Comparison of ENCODE assay signal across 14 cellular contexts in genomic region chr9:97567182-97567893, GRCh38.
DNase-seq lines count a peak whose midpoint lies in the region; ATAC-seq and TF ChIP-seq lines count a peak whose summit lies in the region.
"Had no signal": no experiment of that assay in that cellular context is flagged by ENCODE, and none has a peak within 500 bp of the region (broad histone marks: within the 10 kb centered on the region; RNA-seq: fewer than 3 reads in every experiment).

No MANE protein-coding gene starts in this region.

- H3K4me3 ChIP-seq in left ventricle myocardium inferior (no peak overlapping the region), coronary artery (no peak overlapping the region), uterus (no peak overlapping the region), left lung (no peak overlapping the region)
- H3K4me3 ChIP-seq: PC-9 had no signal

- ATAC-seq in GM18502 (IDR thresholded peaks at IDR 0.05; ENCODE audit: poor library complexity, unreplicated experiment) (no peak), left lung (no peak)

- TF ChIP-seq CTCF in left ventricle myocardium inferior (IDR thresholded peaks at IDR 0.05; ENCODE audit: borderline replicate concordance) (no peak), coronary artery (IDR thresholded peaks at IDR 0.05) (no peak), uterus (IDR thresholded peaks at IDR 0.05) (no peak), left lung (IDR thresholded peaks at IDR 0.05) (no peak)

- H3K27me3 ChIP-seq in left ventricle myocardium inferior (ENCODE audit: low read depth) = no peaks in the 10 kb centered on the region
- no peaks in the 10 kb centered on the region for H3K27me3 ChIP-seq in uterus
- no peaks in the 10 kb centered on the region for H3K27me3 ChIP-seq in left lung

- H3K4me1 ChIP-seq in left ventricle myocardium inferior (peaks cover 56% of the 10 kb centered on the region), uterus (peaks cover 8 to 18% of the 10 kb centered on the region in 2 donors), left lung (peaks cover 0 to 3% of the 10 kb centered on the region in 2 donors)

- no peak for TF ChIP-seq POLR2A in uterus (IDR thresholded peaks at IDR 0.05)

- H3K36me3 ChIP-seq in left ventricle myocardium inferior (peaks cover 32% of the 10 kb centered on the region), uterus (no peaks in the 10 kb centered on the region), left lung (no peaks in the 10 kb centered on the region)

- DNase-seq in cardiac septum (ENCODE audit: low spot score) = peak; percentile 63
- no peak for DNase-seq in left ventricle myocardium inferior
- DNase-seq in coronary artery (ENCODE audit: low spot score) = peak; percentile 64
- DNase-seq in posterior vena cava (ENCODE audit: low spot score) = peak; percentile 59
- peak in 1 of 2 donors; percentile 20 for DNase-seq in uterus
- no peak for DNase-seq in NCI-H524 treated with DMSO at 0.1 percent for 48 hours (lab: John Stamatoyannopoulos, UW)
- no peak for DNase-seq in left lung
- DNase-seq: NCI-H1092 treated with DMSO at 0.1 percent for 48 hours, NCI-H1694, NCI-H2107, NCI-H226, NCI-H526 treated with DMSO at 0.1 percent for 48 hours, PC-9 had no signal

- H3K9me3 ChIP-seq in left ventricle myocardium inferior (replicated peaks) (no peaks in the 10 kb centered on the region), uterus (no peaks in the 10 kb centered on the region), left lung (no peaks in the 10 kb centered on the region)

- H3K27ac ChIP-seq in left ventricle myocardium inferior (replicated peaks) (no peak overlapping the region), coronary artery (no peak overlapping the region), uterus (peak overlapping the region; percentile 1 to 57), left lung (no peak overlapping the region)
- H3K27ac ChIP-seq: PC-9 had no signal

- intact Hi-C loops in cardiac septum (cut with DNase I) = no loop called here
- intact Hi-C loops in left ventricle myocardium inferior (cut with micrococcal nuclease) = no loop called here
- intact Hi-C loops in posterior vena cava (cut with DNase I) = loop anchor here in 1 of 2 donors (10.0 kb wide), 1 partner anchor 63 kb away; the partner anchor contains the start of gene TMOD1
- intact Hi-C loops in uterus (cut with DNase I; ENCODE audit: low total_unique reads) = no loop called here
- intact Hi-C loops in left lung (cut with DNase I) = no loop called here

Comparison
In these comparisons a context has a peak if more than half of its experiments do, and no peak if none do; other contexts are left out.
1. DNase-seq: peak in cardiac septum (single experiment), coronary artery (single experiment) and posterior vena cava (single experiment); none in left ventricle myocardium inferior (single experiment), NCI-H524 treated with DMSO at 0.1 percent for 48 hours (single experiment) and left lung (0 of 2).
2. H3K27ac ChIP-seq: peak in uterus (2 of 2); none in left ventricle myocardium inferior (single experiment), coronary artery (0 of 2) and left lung (0 of 2).